7 cellular contexts compared by ENCODE assay signal in the genomic region with DNA sequence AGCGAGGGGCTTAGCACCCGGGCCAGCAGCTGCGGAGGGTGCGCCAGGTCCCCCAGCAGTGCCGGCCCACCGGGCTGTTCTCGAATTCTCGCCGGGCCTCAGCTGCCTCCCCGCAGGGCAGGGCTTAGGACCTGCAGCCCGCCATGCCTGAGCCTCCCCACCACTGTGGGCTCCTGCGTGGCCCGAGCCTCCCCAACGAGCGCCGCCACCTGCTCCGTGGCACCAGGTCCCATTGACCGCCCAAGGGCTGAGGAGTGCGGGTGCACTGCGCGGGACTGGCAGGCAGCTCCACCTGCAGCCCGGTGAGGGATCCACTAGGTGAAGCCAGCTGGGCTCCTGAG.
DNase-seq lines count a peak whose midpoint lies in the region; ATAC-seq and TF ChIP-seq lines count a peak whose summit lies in the region.
"Not testable (repeated sequence)": the region's sequence is repeated elsewhere in the genome, so short reads cannot be mapped to it uniquely, and the experiment has no call there.

No MANE protein-coding gene starts in this region.

- H4K8ac ChIP-seq in H9 (replicated peaks; ENCODE audit: insufficient read length, low read depth, low read length) = not testable (repeated sequence)

- DNase-seq in H9 (peak; percentile 17), left lobe of liver (ENCODE audit: low spot score) (peak; percentile 34), mucosa of gallbladder (ENCODE audit: low spot score) (peak; percentile 7), spleen (peak; percentile 70)
- peak; percentile 9 for DNase-seq in activated CD8-positive, alpha-beta T cell treated with anti-CD3 and anti-CD28 coated beads, Interleukin-2, amount 10 ng/mL, durations not matched to agents 7 days and 5 days
- peak; percentile 37 for DNase-seq in activated CD8-positive, alpha-beta memory T cell treated with anti-CD3 and anti-CD28 coated beads, Interleukin-2, amount 50 U/mL, for 48 hours
- peak; percentile 5 to 7 for DNase-seq in central memory CD8-positive, alpha-beta T cell (ENCODE audit: low spot score in 2 of 2)

- H2BK120ac ChIP-seq in H9 (ENCODE audit: low read depth, low read length, poor library complexity, severe bottlenecking) = not testable (repeated sequence)

- H3K27ac Mint-ChIP-seq in H9; activated CD8-positive, alpha-beta T cell treated with anti-CD3 and anti-CD28 coated beads, Interleukin-2, amount 10 ng/mL, durations not matched to agents 7 days and 5 days; central memory CD8-positive, alpha-beta T cell (ENCODE audit: low read depth): not testable (repeated sequence)

- not testable (repeated sequence) for H2AFZ ChIP-seq in H9 (ENCODE audit: low read length)

- not testable (repeated sequence) for H3K56ac ChIP-seq in H9 (ENCODE audit: insufficient read length, low read depth, low read length)

- H3K27me3 ChIP-seq in H9 (ENCODE audit: insufficient read depth, low read length); spleen (replicated peaks in 1 of 7): not testable (repeated sequence)

- not testable (repeated sequence) for H3K23ac ChIP-seq in H9 (ENCODE audit: insufficient read length, low read depth, low read length)

- H3K9me3 Mint-ChIP-seq in H9 = peaks cover 5 to 10% of the 10 kb centered on the region in 2 experiments
- H3K9me3 Mint-ChIP-seq in activated CD8-positive, alpha-beta T cell treated with anti-CD3 and anti-CD28 coated beads, Interleukin-2, amount 10 ng/mL, durations not matched to agents 7 days and 5 days (ENCODE audit: insufficient read depth); central memory CD8-positive, alpha-beta T cell: not testable (repeated sequence)

- not testable (repeated sequence) for H3K4me2 ChIP-seq in H9 (ENCODE audit: insufficient read depth, insufficient read length, low read length)

- H3K79me2 ChIP-seq in H9 (ENCODE audit: insufficient read depth, low read length) = not testable (repeated sequence)

- H3T11ph ChIP-seq in H9 (ENCODE audit: low read length) = not testable (repeated sequence)

- H3K27me3 Mint-ChIP-seq in H9 (ENCODE audit: low read depth); activated CD8-positive, alpha-beta T cell treated with anti-CD3 and anti-CD28 coated beads, Interleukin-2, amount 10 ng/mL, durations not matched to agents 7 days and 5 days (ENCODE audit: low read depth): not testable (repeated sequence)
- peaks cover 36% of the 10 kb centered on the region for H3K27me3 Mint-ChIP-seq in central memory CD8-positive, alpha-beta T cell

- H3K4me3 Mint-ChIP-seq in H9; activated CD8-positive, alpha-beta T cell treated with anti-CD3 and anti-CD28 coated beads, Interleukin-2, amount 10 ng/mL, durations not matched to agents 7 days and 5 days; central memory CD8-positive, alpha-beta T cell: not testable (repeated sequence)

- not testable (repeated sequence) for H3K23me2 ChIP-seq in H9 (ENCODE audit: insufficient read length, low read depth, low read length, poor library complexity, severe bottlenecking)

- not testable (repeated sequence) for H2BK15ac ChIP-seq in H9 (ENCODE audit: low read depth, low read length)

- not testable (repeated sequence) for H2AK5ac ChIP-seq in H9 (ENCODE audit: insufficient read length, low read length)

- H4K5ac ChIP-seq in H9 (ENCODE audit: insufficient read length, low read depth, low read length) = not testable (repeated sequence)

- TF ChIP-seq CTCF in H9 (conservative IDR thresholded peaks at IDR 0.05); spleen (IDR thresholded peaks at IDR 0.05 in 8 of 11, conservative IDR thresholded peaks at IDR 0.05 in 3 of 11): not testable (repeated sequence)

- H2BK20ac ChIP-seq in H9 (ENCODE audit: low read depth, low read length, poor library complexity, severe bottlenecking) = not testable (repeated sequence)

- not testable (repeated sequence) for H3K14ac ChIP-seq in H9 (ENCODE audit: insufficient read depth, low read length)

- peaks cover 16 to 27% of the 10 kb centered on the region in 2 experiments for H3K4me1 Mint-ChIP-seq in H9
- H3K4me1 Mint-ChIP-seq in activated CD8-positive, alpha-beta T cell treated with anti-CD3 and anti-CD28 coated beads, Interleukin-2, amount 10 ng/mL, durations not matched to agents 7 days and 5 days (ENCODE audit: low read depth) = peaks cover 29% of the 10 kb centered on the region
- H3K4me1 Mint-ChIP-seq in central memory CD8-positive, alpha-beta T cell = not testable (repeated sequence)

- H3K9me3 ChIP-seq in H9 (ENCODE audit: control insufficient read depth, low read depth, low read length) = not testable (repeated sequence)
- peaks cover 0 to 10% (median 0%) of the 10 kb centered on the region in 8 donors for H3K9me3 ChIP-seq in spleen

- POLR2A ChIA-PET in activated CD8-positive, alpha-beta T cell treated with anti-CD3 and anti-CD28 coated beads, Interleukin-2, amount 10 ng/mL, durations not matched to agents 7 days and 5 days (lab: Charles Lee) = not testable (repeated sequence)

- not testable (repeated sequence) for ATAC-seq in activated CD8-positive, alpha-beta T cell treated with anti-CD3 and anti-CD28 coated beads, Interleukin-2, amount 10 ng/mL, durations not matched to agents 7 days and 5 days; central memory CD8-positive, alpha-beta T cell (replicated peaks; ENCODE audit: extremely low read depth, poor library complexity, severe bottlenecking); left lobe of liver

- peaks cover 3 to 11% (median 7%) of the 10 kb centered on the region in 3 experiments; a peak in 5 of 7 replicates for H3K36me3 Mint-ChIP-seq in H9 (ENCODE audit: insufficient read depth in 1 of 3, low read depth in 3 of 3)
- H3K36me3 Mint-ChIP-seq in activated CD8-positive, alpha-beta T cell treated with anti-CD3 and anti-CD28 coated beads, Interleukin-2, amount 10 ng/mL, durations not matched to agents 7 days and 5 days (ENCODE audit: low read depth); central memory CD8-positive, alpha-beta T cell (ENCODE audit: insufficient read depth): not testable (repeated sequence)

- H3K79me1 ChIP-seq in H9 (ENCODE audit: insufficient read depth, low read depth, low read length, poor library complexity, severe bottlenecking) = not testable (repeated sequence)

- CTCF ChIA-PET in activated CD8-positive, alpha-beta T cell treated with anti-CD3 and anti-CD28 coated beads, Interleukin-2, amount 10 ng/mL, durations not matched to agents 7 days and 5 days (lab: Charles Lee) = not testable (repeated sequence)

- H2BK5ac ChIP-seq in H9 (ENCODE audit: insufficient read length, low read length) = not testable (repeated sequence)

- H3K27ac ChIP-seq in H9 (ENCODE audit: insufficient read length, low read depth, low read length); spleen: not testable (repeated sequence)

- H4K91ac ChIP-seq in H9 (ENCODE audit: insufficient read length, low read depth, low read length) = not testable (repeated sequence)

- H4K20me1 ChIP-seq in H9 (ENCODE audit: control insufficient read depth, insufficient read depth, insufficient read length) = not testable (repeated sequence)

- not testable (repeated sequence) for H3K4ac ChIP-seq in H9 (ENCODE audit: low read depth, low read length)

- intact Hi-C loops in spleen (cut with DNase I; ENCODE audit: low total_unique reads) = not testable (repeated sequence)

- not testable (repeated sequence) for TF ChIP-seq POLR2A in spleen (IDR thresholded peaks at IDR 0.05)

- H3K18ac ChIP-seq in H9 (ENCODE audit: insufficient read length, low read depth, low read length) = not testable (repeated sequence)

- WGBS in H9 (ENCODE audit: extremely low coverage, insufficient read length, low lambda C conversion rate) = no CpG with 5 or more reads among the region's 22 CpGs
- 95 to 99% (median 96%) methylated on average over 14 to 22 of the region's 22 CpGs; no CpG with 5 or more reads in 1 of the 5 donors for WGBS in spleen, 5 donors

- not testable (repeated sequence) for H3K36me3 ChIP-seq in spleen

- not testable (repeated sequence) for H3K4me1 ChIP-seq in H9 (ENCODE audit: insufficient read depth, low read length)
- peaks cover 0 to 31% (median 7%) of the 10 kb centered on the region in 6 donors for H3K4me1 ChIP-seq in spleen

- H2BK12ac ChIP-seq in H9 (ENCODE audit: insufficient read length, low read depth, low read length) = not testable (repeated sequence)

- not testable (repeated sequence) for H3K9ac ChIP-seq in H9 (ENCODE audit: extremely low read depth, insufficient read length, low read length)

- H3K4me3 ChIP-seq in spleen = not testable (repeated sequence)

Comparison
In these comparisons a context has a peak if more than half of its experiments do, and no peak if none do; other contexts are left out.
1. DNase-seq: peak in every context shown above with its lines; median percentile 70 in spleen; 37 in activated CD8-positive, alpha-beta memory T cell treated with anti-CD3 and anti-CD28 coated beads, Interleukin-2, amount 50 U/mL, for 48 hours; 34 in left lobe of liver; 17 in H9; 9 in activated CD8-positive, alpha-beta T cell treated with anti-CD3 and anti-CD28 coated beads, Interleukin-2, amount 10 ng/mL, durations not matched to agents 7 days and 5 days; 7 in mucosa of gallbladder; 6 in central memory CD8-positive, alpha-beta T cell.